7 cellular contexts compared by ENCODE assay signal in the genomic region with DNA sequence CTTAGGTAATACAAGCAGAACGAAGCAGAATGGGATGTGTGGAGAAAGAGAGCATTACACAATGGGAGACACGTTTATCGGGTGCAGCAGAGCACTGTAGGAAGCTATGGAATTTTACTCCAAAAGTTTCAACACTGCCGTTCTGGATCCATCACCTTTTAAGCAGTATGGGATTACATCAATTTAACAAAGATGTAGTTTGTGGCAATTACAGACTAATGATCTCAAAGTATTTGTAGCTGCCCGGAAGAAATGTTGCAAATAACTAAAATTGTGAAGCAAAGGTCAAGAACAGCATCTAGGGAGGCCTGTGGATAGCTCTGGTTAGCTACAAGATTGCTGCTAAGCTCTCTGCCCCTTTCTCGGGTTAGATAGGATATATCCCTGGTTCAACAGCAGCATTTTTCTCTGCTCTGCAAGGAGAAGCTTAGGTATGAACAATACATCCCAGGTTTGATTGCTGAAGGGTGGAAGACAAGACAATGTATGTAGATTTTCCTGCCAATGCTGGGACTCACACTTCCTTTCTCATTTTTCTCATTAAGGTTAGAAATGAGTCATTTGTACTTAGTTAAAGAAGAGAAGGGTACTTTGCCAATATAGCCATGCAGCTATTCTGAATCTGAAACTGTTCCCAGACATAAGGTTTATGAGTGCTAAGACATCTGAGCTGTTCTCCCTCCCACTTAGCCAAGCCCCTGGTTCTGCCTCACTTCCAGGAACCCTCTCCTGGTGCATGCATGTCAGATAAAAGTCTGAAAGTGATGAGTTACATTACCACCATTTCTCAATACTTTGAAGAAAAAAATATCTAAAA.
DNase-seq lines count a peak whose midpoint lies in the region; ATAC-seq, FAIRE-seq and TF ChIP-seq lines count a peak whose summit lies in the region.

No MANE protein-coding gene starts in this region.

- H3K27ac ChIP-seq in astrocyte (ENCODE audit: low read depth, low read length), result no peak overlapping the region

- TF ChIP-seq CTCF in astrocyte (IDR thresholded peaks at IDR 0.05; ENCODE audit: insufficient read depth, low read depth, low read length), result no peak

- H3K36me3 Mint-ChIP-seq in astrocyte (ENCODE audit: low read depth, unreplicated experiment), result no peaks in the 10 kb centered on the region

- no peaks in the 10 kb centered on the region for H4K20me1 ChIP-seq in astrocyte (ENCODE audit: insufficient read depth, low read length)

- H3K9me3 ChIP-seq in astrocyte (ENCODE audit: insufficient read depth, low read depth, low read length), result no peaks in the 10 kb centered on the region

- H3K4me2 ChIP-seq in astrocyte (ENCODE audit: low read length), result peak overlapping the region; percentile 10

- H3K4me1 Mint-ChIP-seq in astrocyte (ENCODE audit: low read depth, unreplicated experiment), result peaks cover 33% of the 10 kb centered on the region

- no peaks in the 10 kb centered on the region for H3K9me3 Mint-ChIP-seq in astrocyte (ENCODE audit: unreplicated experiment)

- H2AFZ ChIP-seq in astrocyte (ENCODE audit: low read depth, low read length), result no peak overlapping the region

- H3K36me3 ChIP-seq in astrocyte (ENCODE audit: insufficient read depth, low read length), result no peaks in the 10 kb centered on the region

- no peak overlapping the region for H3K4me3 Mint-ChIP-seq in astrocyte (ENCODE audit: unreplicated experiment)

- no peak overlapping the region for H3K4me3 ChIP-seq in astrocyte (ENCODE audit: insufficient read depth, low read depth, low read length)

- DNase-seq in astrocyte (ENCODE audit: low read depth), result peak; percentile 96
- DNase-seq in stimulated activated CD4-positive, alpha-beta T cell treated with anti-CD3 and anti-CD28 coated beads, Interleukin-1b, Interleukin-23, amount 100 ng/mL, for 24 hours (ENCODE audit: low read depth in 4 of 4, low spot score in 1 of 4), result peak; percentile 9 to 54 (median 30)
- no peak for DNase-seq in SW480 (ENCODE audit: low spot score)
- no peak for DNase-seq in posterior vena cava (ENCODE audit: low spot score)

- H3K9ac ChIP-seq in astrocyte (ENCODE audit: low read length), result no peak overlapping the region

- intact Hi-C loops in posterior vena cava (cut with DNase I), result no loop called here

- ATAC-seq in GM19043 (IDR thresholded peaks at IDR 0.05; ENCODE audit: low read depth, unreplicated experiment) (peak; percentile 76), HG03045 (IDR thresholded peaks at IDR 0.05; ENCODE audit: unreplicated experiment) (peak; percentile 73), HG03521 (IDR thresholded peaks at IDR 0.05; ENCODE audit: unreplicated experiment) (no peak)

- peaks cover 26% of the 10 kb centered on the region for H3K4me1 ChIP-seq in astrocyte (ENCODE audit: insufficient read depth, low read length)

- H3K79me2 ChIP-seq in astrocyte (ENCODE audit: insufficient read depth, low read length), result no peaks in the 10 kb centered on the region

- H3K27me3 Mint-ChIP-seq in astrocyte (ENCODE audit: low read depth, unreplicated experiment), result no peaks in the 10 kb centered on the region

- peak overlapping the region; percentile 59 for H3K27ac Mint-ChIP-seq in astrocyte (ENCODE audit: unreplicated experiment)

- no peak for FAIRE-seq in astrocyte (lab: Jason Lieb, UNC)

- no peaks in the 10 kb centered on the region for H3K27me3 ChIP-seq in astrocyte (ENCODE audit: insufficient read depth, low read length)

Comparison
In these comparisons a context has a peak if more than half of its experiments do, and no peak if none do; other contexts are left out.
1. DNase-seq: peak in astrocyte (single experiment) and stimulated activated CD4-positive, alpha-beta T cell treated with anti-CD3 and anti-CD28 coated beads, Interleukin-1b, Interleukin-23, amount 100 ng/mL, for 24 hours (4 of 4); none in SW480 (single experiment) and posterior vena cava (single experiment).